In the genomic region with DNA sequence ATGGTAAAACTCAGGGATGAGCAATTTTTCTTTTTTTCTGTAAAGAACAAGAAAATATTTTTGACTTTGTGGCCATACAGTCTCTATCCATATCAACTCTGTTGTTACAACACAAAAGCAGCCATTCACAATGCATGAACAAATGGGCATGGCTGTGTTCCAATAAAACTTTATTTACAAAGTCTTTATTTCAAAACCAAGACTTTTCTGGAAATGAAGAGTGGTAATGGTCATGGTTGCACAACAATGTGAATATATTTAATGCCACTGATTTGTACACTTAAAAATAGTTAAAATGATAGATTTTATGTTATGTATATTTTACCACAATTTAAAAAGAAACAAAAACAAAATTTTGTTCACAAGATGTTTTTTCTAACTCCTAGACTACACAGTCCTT, we compare ENCODE assay signal across 2 cellular contexts.
TF ChIP-seq lines count a peak whose summit lies in the region.

No MANE protein-coding gene starts in this region.

TF ChIP-seq in HepG2, 621 proteins besides CTCF, POLR2A, EP300 and RAD21:
- no peak for TF ChIP-seq ZNF530 (CRISPR knock-in tag; IDR thresholded peaks at IDR 0.05; ENCODE audit: low read depth)
- TF ChIP-seq, protein P1, sequence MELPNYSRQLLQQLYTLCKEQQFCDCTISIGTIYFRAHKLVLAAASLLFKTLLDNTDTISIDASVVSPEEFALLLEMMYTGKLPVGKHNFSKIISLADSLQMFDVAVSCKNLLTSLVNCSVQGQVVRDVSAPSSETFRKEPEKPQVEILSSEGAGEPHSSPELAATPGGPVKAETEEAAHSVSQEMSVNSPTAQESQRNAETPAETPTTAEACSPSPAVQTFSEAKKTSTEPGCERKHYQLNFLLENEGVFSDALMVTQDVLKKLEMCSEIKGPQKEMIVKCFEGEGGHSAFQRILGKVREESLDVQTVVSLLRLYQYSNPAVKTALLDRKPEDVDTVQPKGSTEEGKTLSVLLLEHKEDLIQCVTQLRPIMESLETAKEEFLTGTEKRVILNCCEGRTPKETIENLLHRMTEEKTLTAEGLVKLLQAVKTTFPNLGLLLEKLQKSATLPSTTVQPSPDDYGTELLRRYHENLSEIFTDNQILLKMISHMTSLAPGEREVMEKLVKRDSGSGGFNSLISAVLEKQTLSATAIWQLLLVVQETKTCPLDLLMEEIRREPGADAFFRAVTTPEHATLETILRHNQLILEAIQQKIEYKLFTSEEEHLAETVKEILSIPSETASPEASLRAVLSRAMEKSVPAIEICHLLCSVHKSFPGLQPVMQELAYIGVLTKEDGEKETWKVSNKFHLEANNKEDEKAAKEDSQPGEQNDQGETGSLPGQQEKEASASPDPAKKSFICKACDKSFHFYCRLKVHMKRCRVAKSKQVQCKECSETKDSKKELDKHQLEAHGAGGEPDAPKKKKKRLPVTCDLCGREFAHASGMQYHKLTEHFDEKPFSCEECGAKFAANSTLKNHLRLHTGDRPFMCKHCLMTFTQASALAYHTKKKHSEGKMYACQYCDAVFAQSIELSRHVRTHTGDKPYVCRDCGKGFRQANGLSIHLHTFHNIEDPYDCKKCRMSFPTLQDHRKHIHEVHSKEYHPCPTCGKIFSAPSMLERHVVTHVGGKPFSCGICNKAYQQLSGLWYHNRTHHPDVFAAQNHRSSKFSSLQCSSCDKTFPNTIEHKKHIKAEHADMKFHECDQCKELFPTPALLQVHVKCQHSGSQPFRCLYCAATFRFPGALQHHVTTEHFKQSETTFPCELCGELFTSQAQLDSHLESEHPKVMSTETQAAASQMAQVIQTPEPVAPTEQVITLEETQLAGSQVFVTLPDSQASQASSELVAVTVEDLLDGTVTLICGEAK (IDR thresholded peaks at IDR 0.05): peak; percentile 29; the same call in 1 of the 2 replicates
- TF ChIP-seq, protein P1 (CRISPR knock-in tag; IDR thresholded peaks at IDR 0.05): no peak; the same call in 1 of the 2 replicates

TF ChIP-seq in GM12878, 131 proteins besides CTCF, POLR2A, EP300 and RAD21:
- no peak for TF ChIP-seq SMAD1 (IDR thresholded peaks at IDR 0.05; ENCODE audit: low read depth, partially characterized antibody)
- TF ChIP-seq SMAD5 (IDR thresholded peaks at IDR 0.05; ENCODE audit: low read depth): no peak
- TF ChIP-seq, protein P1 (IDR thresholded peaks at IDR 0.05; ENCODE audit: borderline replicate concordance): peak; percentile 77
- TF ChIP-seq RUNX3 (IDR thresholded peaks at IDR 0.05; ENCODE audit: low read length): no peak
- no peak for TF ChIP-seq CBX3 (IDR thresholded peaks at IDR 0.05; ENCODE audit: borderline replicate concordance, low read depth)
- no peak for TF ChIP-seq SIX5 (IDR thresholded peaks at IDR 0.05; ENCODE audit: low read depth, low read length, severe bottlenecking)
- no peak for TF ChIP-seq TARDBP (IDR thresholded peaks at IDR 0.05; ENCODE audit: borderline replicate concordance)
